3 cellular contexts compared by ENCODE assay signal in the genomic region with DNA sequence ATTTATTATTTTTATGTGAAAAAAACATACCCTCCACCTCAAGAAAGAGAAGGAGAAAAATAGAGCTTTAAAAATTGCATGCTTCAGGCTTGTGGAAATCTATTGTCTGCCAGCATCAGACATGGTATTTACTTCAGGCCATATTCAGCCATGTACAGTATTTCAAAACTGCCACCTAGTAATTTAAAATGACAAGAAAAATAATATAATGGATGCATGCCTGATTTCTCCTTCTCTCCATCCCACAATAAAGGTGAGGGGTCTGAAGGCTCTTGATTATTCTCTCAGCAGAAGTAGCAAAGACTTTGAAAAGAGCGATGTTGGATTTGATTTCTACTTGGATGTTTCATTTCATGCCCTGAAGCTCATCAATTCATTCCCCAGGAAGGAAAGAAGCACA.
"Had no signal": no experiment of that assay in that cellular context is flagged by ENCODE, and none has a peak within 500 bp of the region (broad histone marks: within the 10 kb centered on the region; RNA-seq: fewer than 3 reads in every experiment).

No MANE protein-coding gene starts in this region.

- H3K27ac ChIP-seq: HL-60 had no signal

- DNase-seq: IMR-90 had no signal

- H3K4me3 ChIP-seq: K562 had no signal
